In genomic region chr18:3236470-3236869, GRCh38 we compare ENCODE assay signal across 16 cellular contexts.
"Had no signal": no experiment of that assay in that cellular context is flagged by ENCODE, and none has a peak within 500 bp of the region (broad histone marks: within the 10 kb centered on the region; RNA-seq: fewer than 3 reads in every experiment).

No MANE protein-coding gene starts in this region.

- H3K36me3 ChIP-seq: lower lobe of right lung, upper lobe of right lung had no signal

- H3K27me3 ChIP-seq: upper lobe of right lung had no signal

- H3K4me1 ChIP-seq: lower lobe of right lung, upper lobe of right lung had no signal

- H3K4me3 ChIP-seq: lower lobe of right lung, upper lobe of right lung had no signal

- H3K27ac ChIP-seq: lower lobe of right lung, upper lobe of right lung had no signal

- DNase-seq: activated gamma-delta T cell treated with Interleukin-2 at 50 U/mL for 16 hours; activated T-cell treated with anti-CD3 and anti-CD28 coated beads, Interleukin-2, amount 50 U/mL, for 1 hour; anterior cingulate cortex; central memory CD4-positive, alpha-beta T cell; dermis blood vessel endothelial cell; effector CD8-positive, alpha-beta T cell; glutamatergic neuron; kidney; lower lobe of right lung; naive B cell; stimulated activated CD4-positive, alpha-beta T cell treated with anti-CD3 and anti-CD28 coated beads, Interleukin-12 subunit alpha, Interleukin-12 subunit beta, amount 100 ng/mL, for 4 hours; stimulated activated CD4-positive, alpha-beta T cell treated with anti-CD3 and anti-CD28 coated beads, Interleukin-4, amount 100 ng/mL, for 4 hours; stimulated activated naive CD8-positive, alpha-beta T cell treated with anti-CD3 and anti-CD28 coated beads, Interleukin-15, Interleukin-2, amounts not matched to agents 100 U/mL and 50 U/mL, for 24 hours; T1000; upper lobe of right lung had no signal

- H3K9me3 ChIP-seq: lower lobe of right lung, upper lobe of right lung had no signal

- ATAC-seq: lower lobe of right lung, upper lobe of right lung, WTC11 had no signal
